9 cellular contexts compared by ENCODE assay signal in the genomic region with DNA sequence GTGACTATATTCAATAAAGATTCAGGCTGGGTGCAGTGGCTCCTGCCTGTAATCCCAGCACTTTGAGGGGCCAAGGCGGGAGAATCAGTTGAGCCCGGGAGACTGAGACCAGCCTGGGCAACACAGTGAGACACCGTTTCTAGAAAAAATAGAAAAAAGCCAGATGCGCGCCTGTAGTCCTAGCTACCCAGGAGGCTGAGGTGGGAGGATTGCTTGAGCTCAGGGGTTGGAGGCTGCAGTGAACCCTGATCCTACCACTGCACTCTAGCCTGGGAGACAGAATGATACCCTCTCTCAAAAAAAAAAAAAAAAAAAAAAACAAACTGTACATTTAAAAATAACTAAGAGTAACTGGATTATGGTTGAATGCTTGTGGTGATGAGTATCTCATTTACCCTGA. TPM values are rescaled to one million over a fixed set of nuclear protein-coding genes. Genes with fewer than 3 reads are reported as not detected.
A peak's percentile ranks its signal among the peaks of the same experiment; 100 is the strongest.
DNase-seq lines count a peak whose midpoint lies in the region; ATAC-seq and TF ChIP-seq lines count a peak whose summit lies in the region.
"Had no signal": no experiment of that assay in that cellular context is flagged by ENCODE, and none has a peak within 500 bp of the region (broad histone marks: within the 10 kb centered on the region; RNA-seq: fewer than 3 reads in every experiment).

No MANE protein-coding gene starts in this region.

- intact Hi-C loops in gastrocnemius medialis (cut with DNase I; ENCODE audit: low total_unique reads): loop anchor here (5.0 kb wide), 1 partner anchor 94 kb away; a partner anchor contains a TSS

- in situ Hi-C loops in GM23248 (cut with MboI) (loop anchor here (10.0 kb wide), 1 partner anchor 316 kb away; no protein-coding TSS in a partner anchor), gastrocnemius medialis (cut with MboI; ENCODE audit: low sequenced_read_pairs in 4 of 4) (loop anchor here in 1 of 4 donors (10.0 kb wide), 1 partner anchor 166 kb away; no protein-coding TSS in a partner anchor)

- no peaks in the 10 kb centered on the region for H3K27me3 ChIP-seq in GM23248 (replicated peaks; ENCODE audit: insufficient read depth)
- no peaks in the 10 kb centered on the region for H3K27me3 ChIP-seq in RWPE2 (ENCODE audit: insufficient read depth, poor library complexity, severe bottlenecking)
- H3K27me3 ChIP-seq in gastrocnemius medialis: no peaks in the 10 kb centered on the region

- H3K79me2 ChIP-seq in GM23248 (ENCODE audit: insufficient read depth): peaks cover 67% of the 10 kb centered on the region

- no peaks in the 10 kb centered on the region for H3K9me2 ChIP-seq in GM23248 (ENCODE audit: insufficient read depth)

- H3K27ac ChIP-seq in GM23248 (peak overlapping the region; percentile 65; the same call in 1 of the 2 replicates), RWPE2 (ENCODE audit: poor library complexity, severe bottlenecking) (peak overlapping the region; percentile 64), gastrocnemius medialis (peak overlapping the region in 3 of 4 donors; percentile 77 to 82 (median 80))

- H3F3A ChIP-seq in GM23248 (ENCODE audit: insufficient read depth): peaks cover 28% of the 10 kb centered on the region

- ATAC-seq in RWPE2 (ENCODE audit: low read depth) (no peak), gastrocnemius medialis (no peak), HG03565 (IDR thresholded peaks at IDR 0.05; ENCODE audit: unreplicated experiment) (no peak), GM21576 (IDR thresholded peaks at IDR 0.05; ENCODE audit: unreplicated experiment) (no peak)

- H3K9ac ChIP-seq in GM23248: peak overlapping the region; percentile 83

- H3K4me3 ChIP-seq in GM23248 (peak overlapping the region; percentile 99), RWPE2 (ENCODE audit: severe bottlenecking) (peak overlapping the region; percentile 69), fibroblast of mammary gland (ENCODE audit: control insufficient read depth, low read depth, low read length) (peak overlapping the region; percentile 96), gastrocnemius medialis (peak overlapping the region; percentile 86 to 94 (median 92))

- TF ChIP-seq CTCF in RWPE2 (IDR thresholded peaks at IDR 0.05; ENCODE audit: poor library complexity, severe bottlenecking) (no peak), fibroblast of mammary gland (conservative IDR thresholded peaks at IDR 0.05; ENCODE audit: control insufficient read depth, insufficient read depth, low read depth, low read length) (no peak), gastrocnemius medialis (IDR thresholded peaks at IDR 0.05 in 4 of 5, conservative IDR thresholded peaks at IDR 0.05 in 1 of 5) (no peak)

- H3K9me3 ChIP-seq in GM23248 (ENCODE audit: low read depth) (no peaks in the 10 kb centered on the region), RWPE2 (ENCODE audit: severe bottlenecking) (no peaks in the 10 kb centered on the region), gastrocnemius medialis (no peaks in the 10 kb centered on the region)

- DNase-seq in GM23248 (no peak), RWPE2 (ENCODE audit: low spot score) (no peak), fibroblast of mammary gland (ENCODE audit: low read depth) (no peak), gastrocnemius medialis (no peak), NCI-H82 treated with DMSO at 0.1 percent for 48 hours (lab: John Stamatoyannopoulos, UW; ENCODE audit: unreplicated experiment) (no peak), pons (ENCODE audit: low spot score) (no peak)
- DNase-seq: activated CD4-positive, alpha-beta T cell treated with anti-CD3 and anti-CD28 coated beads, Interleukin-2, amount 50 U/mL, for 1 hour had no signal

- H3K4me1 ChIP-seq in GM23248 (ENCODE audit: insufficient read depth) (peaks cover 18% of the 10 kb centered on the region), RWPE2 (ENCODE audit: insufficient read depth, poor library complexity, severe bottlenecking) (peaks cover 10% of the 10 kb centered on the region), gastrocnemius medialis (peaks cover 13 to 24% of the 10 kb centered on the region in 2 donors)

- no peaks in the 10 kb centered on the region for H4K20me1 ChIP-seq in GM23248 (ENCODE audit: insufficient read depth)

- H3K36me3 ChIP-seq in GM23248 (ENCODE audit: low read depth): no peaks in the 10 kb centered on the region
- H3K36me3 ChIP-seq in RWPE2 (ENCODE audit: low read depth): peaks cover 17% of the 10 kb centered on the region
- no peaks in the 10 kb centered on the region for H3K36me3 ChIP-seq in gastrocnemius medialis

- WGBS in GM23248 (ENCODE audit: low coverage in 1 of 2, low lambda C conversion rate in 2 of 2, missing lambda C conversion rate in 2 of 2), 2 experiments: 77 to 82% methylated on average over 5 of the region's 5 CpGs

- no peak for TF ChIP-seq POLR2A in gastrocnemius medialis (IDR thresholded peaks at IDR 0.05)

- peak overlapping the region; percentile 97 for H3K4me2 ChIP-seq in GM23248 (ENCODE audit: unreplicated experiment)

- peak overlapping the region; percentile 98 for H2AFZ ChIP-seq in GM23248

RNA-seq across cellular contexts. Expression of a gene that starts 1.1 kb away (rescaled TPM):
- 4.3 and 4.9 TPM in 2 replicates for total RNA-seq in GM23248 (2014; rRNA removed; shearing (Covaris generic))
- polyA plus RNA-seq in GM23248 (2016; fragmentation: Nextera tagmentation; extraction: Ambion mirVana): 4.1 and 6.0 TPM in 2 replicates
- total RNA-seq in gastrocnemius medialis: 1 to 10 TPM; 2.0 to 4.0 (median 2.6) TPM
